Comparison of ENCODE assay signal across 1 cellular context in the genomic region with DNA sequence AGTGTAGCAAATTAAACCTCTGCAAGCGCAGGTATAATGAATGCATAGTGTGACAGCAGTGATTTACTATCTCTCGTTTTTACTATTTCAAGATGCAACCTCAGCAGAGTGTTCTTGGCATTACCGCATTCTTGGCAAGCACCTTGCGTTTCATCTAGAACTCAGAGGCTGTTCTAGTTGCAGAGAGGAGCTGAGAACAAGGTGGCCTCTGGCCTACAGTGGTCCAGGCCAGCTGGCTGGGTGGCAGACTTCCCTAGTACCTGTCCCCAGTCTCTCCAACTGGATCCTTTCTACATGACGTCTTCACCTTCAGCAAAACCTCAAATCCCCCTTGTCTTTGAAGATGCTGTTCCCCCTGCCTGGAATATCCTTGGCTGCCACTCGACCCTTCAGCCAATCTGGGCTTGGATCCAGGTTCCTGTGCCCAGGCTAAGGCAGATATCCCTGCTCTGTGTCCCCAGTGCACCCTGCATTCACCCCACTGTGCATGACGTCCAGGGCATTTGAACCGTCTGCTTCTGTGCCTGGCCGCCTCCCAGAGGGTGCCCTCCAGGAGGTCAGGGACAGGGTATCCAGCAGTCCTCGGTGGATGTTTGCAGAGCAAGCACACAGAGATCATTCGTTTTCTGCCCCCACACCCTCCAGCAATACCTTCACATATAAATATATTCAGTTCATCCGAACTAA.
TF ChIP-seq lines count a peak whose summit lies in the region.

No MANE protein-coding gene starts in this region.

TF ChIP-seq in HepG2, 621 proteins besides CTCF, POLR2A, EP300 and RAD21 (continued from another document):
- TF ChIP-seq, protein P1, sequence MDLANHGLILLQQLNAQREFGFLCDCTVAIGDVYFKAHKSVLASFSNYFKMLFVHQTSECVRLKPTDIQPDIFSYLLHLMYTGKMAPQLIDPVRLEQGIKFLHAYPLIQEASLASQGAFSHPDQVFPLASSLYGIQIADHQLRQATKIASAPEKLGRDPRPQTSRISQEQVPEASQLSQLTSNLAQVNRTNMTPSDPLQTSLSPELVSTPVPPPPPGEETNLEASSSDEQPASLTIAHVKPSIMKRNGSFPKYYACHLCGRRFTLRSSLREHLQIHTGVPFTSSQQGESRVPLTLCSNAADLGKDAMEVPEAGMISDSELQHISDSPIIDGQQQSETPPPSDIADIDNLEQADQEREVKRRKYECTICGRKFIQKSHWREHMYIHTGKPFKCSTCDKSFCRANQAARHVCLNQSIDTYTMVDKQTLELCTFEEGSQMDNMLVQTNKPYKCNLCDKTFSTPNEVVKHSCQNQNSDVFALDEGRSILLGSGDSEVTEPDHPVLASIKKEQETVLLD (CRISPR knock-in tag; IDR thresholded peaks at IDR 0.05; ENCODE audit: low read depth): 0 out of 2 replicates have a peak, but pooled peaks have one; percentile 20
- no peak for TF ChIP-seq MATR3 (CRISPR knock-in tag; IDR thresholded peaks at IDR 0.05)
- TF ChIP-seq SNAI1 (CRISPR knock-in tag; IDR thresholded peaks at IDR 0.05; ENCODE audit: borderline replicate concordance): no peak
- TF ChIP-seq HOXA7 (CRISPR knock-in tag; IDR thresholded peaks at IDR 0.05): no peak
- no peak for TF ChIP-seq ERF (CRISPR knock-in tag; IDR thresholded peaks at IDR 0.05)
- peak; percentile 43; the same call in 1 of the 2 replicates for TF ChIP-seq ZMAT3 (CRISPR knock-in tag; conservative IDR thresholded peaks at IDR 0.05)
- no peak for TF ChIP-seq SP2 (CRISPR knock-in tag; IDR thresholded peaks at IDR 0.05)
- 0 out of 2 replicates have a peak, but pooled peaks have one; percentile 36 for TF ChIP-seq ZSCAN29 (CRISPR knock-in tag; conservative IDR thresholded peaks at IDR 0.05)
- no peak for TF ChIP-seq KLF12 (CRISPR knock-in tag; IDR thresholded peaks at IDR 0.05; ENCODE audit: borderline replicate concordance)
- TF ChIP-seq SAP130 (CRISPR knock-in tag; IDR thresholded peaks at IDR 0.05; ENCODE audit: low read depth): 0 out of 2 replicates have a peak, but pooled peaks have one; percentile 35
- no peak for TF ChIP-seq AGO2 (optimal IDR thresholded peaks at IDR 0.05; ENCODE audit: low read depth, low read length)
- no peak for TF ChIP-seq SRSF1 (optimal IDR thresholded peaks at IDR 0.05; ENCODE audit: low read depth, low read length)
- TF ChIP-seq, protein P2, sequence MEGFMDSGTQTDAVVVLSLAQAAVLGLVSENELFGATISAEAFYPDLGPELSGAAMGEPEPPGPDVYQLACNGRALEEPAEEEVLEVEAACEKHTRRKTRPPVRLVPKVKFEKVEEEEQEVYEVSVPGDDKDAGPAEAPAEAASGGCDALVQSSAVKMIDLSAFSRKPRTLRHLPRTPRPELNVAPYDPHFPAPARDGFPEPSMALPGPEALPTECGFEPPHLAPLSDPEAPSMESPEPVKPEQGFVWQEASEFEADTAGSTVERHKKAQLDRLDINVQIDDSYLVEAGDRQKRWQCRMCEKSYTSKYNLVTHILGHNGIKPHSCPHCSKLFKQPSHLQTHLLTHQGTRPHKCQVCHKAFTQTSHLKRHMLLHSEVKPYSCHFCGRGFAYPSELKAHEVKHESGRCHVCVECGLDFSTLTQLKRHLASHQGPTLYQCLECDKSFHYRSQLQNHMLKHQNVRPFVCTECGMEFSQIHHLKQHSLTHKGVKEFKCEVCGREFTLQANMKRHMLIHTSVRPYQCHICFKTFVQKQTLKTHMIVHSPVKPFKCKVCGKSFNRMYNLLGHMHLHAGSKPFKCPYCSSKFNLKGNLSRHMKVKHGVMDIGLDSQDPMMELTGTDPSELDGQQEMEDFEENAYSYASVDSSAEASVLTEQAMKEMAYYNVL (CRISPR knock-in tag; IDR thresholded peaks at IDR 0.05; ENCODE audit: borderline replicate concordance): 0 out of 2 replicates have a peak, but pooled peaks have one; percentile 18
- TF ChIP-seq ELF1 (CRISPR knock-in tag; IDR thresholded peaks at IDR 0.05): no peak
- TF ChIP-seq MED1 (CRISPR knock-in tag; IDR thresholded peaks at IDR 0.05): peak; percentile 75
- no peak for TF ChIP-seq ZNF567 (CRISPR knock-in tag; IDR thresholded peaks at IDR 0.05; ENCODE audit: borderline replicate concordance)
- no peak for TF ChIP-seq ATRX (CRISPR knock-in tag; IDR thresholded peaks at IDR 0.05; ENCODE audit: borderline replicate concordance)
- TF ChIP-seq MAFG (CRISPR knock-in tag; IDR thresholded peaks at IDR 0.05): no peak
- no peak for TF ChIP-seq SETDB1 (CRISPR knock-in tag; IDR thresholded peaks at IDR 0.05; ENCODE audit: borderline replicate concordance)
- no peak for TF ChIP-seq CCAR2 (optimal IDR thresholded peaks at IDR 0.05; ENCODE audit: low read depth, low read length)
- TF ChIP-seq ZNF580 (CRISPR knock-in tag; IDR thresholded peaks at IDR 0.05; ENCODE audit: borderline replicate concordance, low read depth): 0 out of 2 replicates have a peak, but pooled peaks have one; percentile 8
- TF ChIP-seq TCF12 (IDR thresholded peaks at IDR 0.05): no peak
- no peak for TF ChIP-seq TCF12 (CRISPR knock-in tag; IDR thresholded peaks at IDR 0.05)
- TF ChIP-seq, protein P3, sequence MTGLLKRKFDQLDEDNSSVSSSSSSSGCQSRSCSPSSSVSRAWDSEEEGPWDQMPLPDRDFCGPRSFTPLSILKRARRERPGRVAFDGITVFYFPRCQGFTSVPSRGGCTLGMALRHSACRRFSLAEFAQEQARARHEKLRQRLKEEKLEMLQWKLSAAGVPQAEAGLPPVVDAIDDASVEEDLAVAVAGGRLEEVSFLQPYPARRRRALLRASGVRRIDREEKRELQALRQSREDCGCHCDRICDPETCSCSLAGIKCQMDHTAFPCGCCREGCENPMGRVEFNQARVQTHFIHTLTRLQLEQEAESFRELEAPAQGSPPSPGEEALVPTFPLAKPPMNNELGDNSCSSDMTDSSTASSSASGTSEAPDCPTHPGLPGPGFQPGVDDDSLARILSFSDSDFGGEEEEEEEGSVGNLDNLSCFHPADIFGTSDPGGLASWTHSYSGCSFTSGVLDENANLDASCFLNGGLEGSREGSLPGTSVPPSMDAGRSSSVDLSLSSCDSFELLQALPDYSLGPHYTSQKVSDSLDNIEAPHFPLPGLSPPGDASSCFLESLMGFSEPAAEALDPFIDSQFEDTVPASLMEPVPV (CRISPR knock-in tag; IDR thresholded peaks at IDR 0.05): no peak
- no peak for TF ChIP-seq KAT8 (CRISPR knock-in tag; IDR thresholded peaks at IDR 0.05)
- TF ChIP-seq ZBTB46 (CRISPR knock-in tag; IDR thresholded peaks at IDR 0.05; ENCODE audit: borderline replicate concordance): no peak
- peak; percentile 59; the same call in 1 of the 2 replicates for TF ChIP-seq HDAC2 (CRISPR knock-in tag; IDR thresholded peaks at IDR 0.05)
- TF ChIP-seq ZBTB39 (CRISPR knock-in tag; IDR thresholded peaks at IDR 0.05): no peak
- TF ChIP-seq NR2C2 (CRISPR knock-in tag; IDR thresholded peaks at IDR 0.05; ENCODE audit: borderline replicate concordance): peak; percentile 42; the same call in 1 of the 2 replicates
- TF ChIP-seq HOXA3 (CRISPR knock-in tag; IDR thresholded peaks at IDR 0.05): no peak; the same call in 1 of the 2 replicates
- no peak for TF ChIP-seq SOX5 (CRISPR knock-in tag; IDR thresholded peaks at IDR 0.05; ENCODE audit: borderline replicate concordance)
- TF ChIP-seq ATF1 (CRISPR knock-in tag; IDR thresholded peaks at IDR 0.05): no peak
- TF ChIP-seq ZBTB49 (CRISPR knock-in tag; IDR thresholded peaks at IDR 0.05; ENCODE audit: borderline replicate concordance): no peak
- no peak for TF ChIP-seq ZNF772 (CRISPR knock-in tag; IDR thresholded peaks at IDR 0.05)
- TF ChIP-seq PRMT3 (CRISPR knock-in tag; IDR thresholded peaks at IDR 0.05; ENCODE audit: borderline replicate concordance, low read depth): no peak
- TF ChIP-seq FOXP4 (CRISPR knock-in tag; IDR thresholded peaks at IDR 0.05): peak; percentile 22; the same call in 1 of the 2 replicates
- TF ChIP-seq POGZ (CRISPR knock-in tag; IDR thresholded peaks at IDR 0.05): no peak
- TF ChIP-seq ZNF720 (CRISPR knock-in tag; IDR thresholded peaks at IDR 0.05): no peak
- no peak for TF ChIP-seq ZNF83 (CRISPR knock-in tag; IDR thresholded peaks at IDR 0.05; ENCODE audit: borderline replicate concordance)
- TF ChIP-seq ZKSCAN1 (IDR thresholded peaks at IDR 0.05; ENCODE audit: low read length): no peak
- TF ChIP-seq GLI4 (CRISPR knock-in tag; IDR thresholded peaks at IDR 0.05; ENCODE audit: borderline replicate concordance): no peak
- no peak for TF ChIP-seq ZFP37 (CRISPR knock-in tag; IDR thresholded peaks at IDR 0.05; ENCODE audit: borderline replicate concordance)
- no peak for TF ChIP-seq RBFOX2 (IDR thresholded peaks at IDR 0.05; ENCODE audit: low read depth, low read length)
- no peak for TF ChIP-seq IRX3 (CRISPR knock-in tag; IDR thresholded peaks at IDR 0.05; ENCODE audit: borderline replicate concordance, low read depth)
TF ChIP-seq in HepG2: peak in this region for 45.
